In genomic region chr11:27473017-27473406, GRCh38 we compare ENCODE assay signal across 8 cellular contexts. TPM values are rescaled to one million over a fixed set of nuclear protein-coding genes. Genes with fewer than 3 reads are reported as not detected.
DNase-seq lines count a peak whose midpoint lies in the region; ATAC-seq and TF ChIP-seq lines count a peak whose summit lies in the region.

No MANE protein-coding gene starts in this region.

- H3K27me3 ChIP-seq in liver (ENCODE audit: control insufficient read depth in 4 of 4, insufficient read depth in 4 of 4, low read length in 3 of 4) (no peaks in the 10 kb centered on the region), thoracic aorta (replicated peaks; ENCODE audit: insufficient read depth) (no peaks in the 10 kb centered on the region)

- WGBS in liver, result 4% methylated on average over 9 of the region's 9 CpGs

- H3K4me1 Mint-ChIP-seq in activated CD4-positive, alpha-beta T cell treated with anti-CD3 and anti-CD28 coated beads for 36 hours, result peaks cover 16% of the 10 kb centered on the region
- peaks cover 37% of the 10 kb centered on the region for H3K4me1 Mint-ChIP-seq in brain

- no peak for TF ChIP-seq RAD21 in liver (IDR thresholded peaks at IDR 0.05)

- no peaks in the 10 kb centered on the region for H3K36me3 Mint-ChIP-seq in activated CD4-positive, alpha-beta T cell treated with anti-CD3 and anti-CD28 coated beads for 36 hours (ENCODE audit: low read depth)
- H3K36me3 Mint-ChIP-seq in brain, result no peaks in the 10 kb centered on the region

- CTCF ChIA-PET in activated CD4-positive, alpha-beta T cell treated with anti-CD3 and anti-CD28 coated beads for 36 hours (lab: Charles Lee), result interaction anchor here (0.6 to 2.5 kb wide), 4 partner anchors 12 to 289 kb away, joined by 4 to 15 read pairs (median 4); no protein-coding TSS in a partner anchor
- CTCF ChIA-PET in GM10248 (lab: Yijun Ruan, JAX), result interaction anchor here (1.5 to 5.8 kb wide), 3 partner anchors 10 to 26 kb away, joined by 3 to 42 read pairs (median 4); no protein-coding TSS in a partner anchor

- no peak overlapping the region for H3K27ac Mint-ChIP-seq in activated CD4-positive, alpha-beta T cell treated with anti-CD3 and anti-CD28 coated beads for 36 hours
- H3K27ac Mint-ChIP-seq in brain, result peak overlapping the region in 3 of 5 experiments; percentile 95 to 98 (median 96)

- DNase-seq in activated CD4-positive, alpha-beta T cell treated with anti-CD3 and anti-CD28 coated beads for 36 hours, result no peak
- no peak for DNase-seq in activated CD4-positive, alpha-beta T cell treated with anti-CD3 and anti-CD28 coated beads for 48 hours
- DNase-seq in thoracic aorta (ENCODE audit: low spot score) (no peak), GM10248 (ENCODE audit: extremely low spot score) (no peak), UCSD-AML1 (lab: John Stamatoyannopoulos, UW; ENCODE audit: unreplicated experiment) (no peak)
- DNase-seq in NK-92 treated with Interleukin-12 subunit alpha and Interleukin-12 subunit beta, amount 100 ng/mL, for 24 hours (lab: John Stamatoyannopoulos, UW), result no peak

- peak overlapping the region; percentile 89 for H3K4me3 Mint-ChIP-seq in activated CD4-positive, alpha-beta T cell treated with anti-CD3 and anti-CD28 coated beads for 36 hours
- peak overlapping the region; percentile 91 to 95 (median 92) for H3K4me3 Mint-ChIP-seq in brain

- H3K27ac ChIP-seq in liver (ENCODE audit: low read depth in 1 of 2, low read length in 2 of 2) (peak overlapping the region; percentile 58 to 92), thoracic aorta (peak overlapping the region in 1 of 2 donors; percentile 42)

- peaks cover 26% of the 10 kb centered on the region for H3K27me3 Mint-ChIP-seq in activated CD4-positive, alpha-beta T cell treated with anti-CD3 and anti-CD28 coated beads for 36 hours
- peaks cover 62% of the 10 kb centered on the region for H3K27me3 Mint-ChIP-seq in brain

- no peaks in the 10 kb centered on the region for H3K36me3 ChIP-seq in liver (ENCODE audit: control insufficient read depth in 4 of 4, insufficient read depth in 3 of 4, low read depth in 1 of 4, low read length in 3 of 4)
- H3K36me3 ChIP-seq in thoracic aorta, result no peaks in the 10 kb centered on the region

- no peaks in the 10 kb centered on the region for H3K9me3 Mint-ChIP-seq in activated CD4-positive, alpha-beta T cell treated with anti-CD3 and anti-CD28 coated beads for 36 hours (ENCODE audit: low read depth)
- peaks cover 0 to 5% (median 0%) of the 10 kb centered on the region in 5 experiments for H3K9me3 Mint-ChIP-seq in brain

- intact Hi-C loops in activated CD4-positive, alpha-beta T cell treated with anti-CD3 and anti-CD28 coated beads for 36 hours (cut with DNase I, micrococcal nuclease), result loop anchor here in 1 of 2 experiments (5.0 kb wide), 1 partner anchor 111 kb away; the partner anchor contains the start of gene CCDC34

- peak overlapping the region in 2 of 3 donors; percentile 39 to 96 for H3K4me3 ChIP-seq in liver (ENCODE audit: low read depth in 1 of 3, low read length in 3 of 3)
- peak overlapping the region; percentile 85 for H3K4me3 ChIP-seq in thoracic aorta

- peak overlapping the region in 1 of 2 donors; percentile 83 for H3K9ac ChIP-seq in liver (ENCODE audit: low read depth in 1 of 2, low read length in 2 of 2)

- no peaks in the 10 kb centered on the region for H3K9me3 ChIP-seq in liver (ENCODE audit: control insufficient read depth in 4 of 4, low read length in 3 of 4)
- no peaks in the 10 kb centered on the region for H3K9me3 ChIP-seq in thoracic aorta

- POLR2A ChIA-PET in activated CD4-positive, alpha-beta T cell treated with anti-CD3 and anti-CD28 coated beads for 36 hours (lab: Charles Lee), result interaction anchor here (0.6 kb wide), 1 partner anchor 61 kb away, joined by 3 read pairs; no protein-coding TSS in a partner anchor
- POLR2A ChIA-PET in GM10248 (lab: Yijun Ruan, JAX), result no interaction called here

- H3K4me1 ChIP-seq in liver (ENCODE audit: control insufficient read depth in 4 of 4, insufficient read depth in 4 of 4, low read length in 3 of 4) (peaks cover 2 to 36% (median 26%) of the 10 kb centered on the region in 4 donors), thoracic aorta (ENCODE audit: control insufficient read depth in 1 of 2, low read depth in 2 of 2) (peaks cover 18 to 31% of the 10 kb centered on the region in 2 donors)

- no peak for ATAC-seq in activated CD4-positive, alpha-beta T cell treated with anti-CD3 and anti-CD28 coated beads for 36 hours
- ATAC-seq in thoracic aorta (ENCODE audit: insufficient number of reproducible peaks, low FRiP score, low read depth), result no peak

- TF ChIP-seq CTCF in brain (conservative IDR thresholded peaks at IDR 0.05) (no peak), liver (IDR thresholded peaks at IDR 0.05; ENCODE audit: low read depth, low read length, missing input control) (no peak), thoracic aorta (IDR thresholded peaks at IDR 0.05) (no peak), GM10248 (IDR thresholded peaks at IDR 0.05; ENCODE audit: control extremely low read depth, extremely low read depth, low read depth, missing control alignments) (no peak)

TF ChIP-seq in liver, 16 proteins besides CTCF, POLR2A, EP300 and RAD21:
- TF ChIP-seq TAF1 (conservative IDR thresholded peaks at IDR 0.05) (no peak), MAX (IDR thresholded peaks at IDR 0.05) (no peak), YY1 (IDR thresholded peaks at IDR 0.05) (peak; percentile 12), HNF4A (conservative IDR thresholded peaks at IDR 0.05) (no peak), HNF4G (IDR thresholded peaks at IDR 0.05) (no peak), ATF3 (IDR thresholded peaks at IDR 0.05) (no peak), FOXA2 (IDR thresholded peaks at IDR 0.05) (no peak), RXRA (IDR thresholded peaks at IDR 0.05) (peak in 1 of 2 donors; percentile 14), REST (IDR thresholded peaks at IDR 0.05) (no peak), FOXA1 (IDR thresholded peaks at IDR 0.05) (no peak), EGR1 (IDR thresholded peaks at IDR 0.05; ENCODE audit: low read depth in 2 of 2) (no peak), SP1 (IDR thresholded peaks at IDR 0.05) (peak; percentile 4), JUND (IDR thresholded peaks at IDR 0.05) (no peak), NR2F2 (IDR thresholded peaks at IDR 0.05) (no peak), GABPA (IDR thresholded peaks at IDR 0.05 in 1 of 2, conservative IDR thresholded peaks at IDR 0.05 in 1 of 2) (no peak), ZBTB33 (IDR thresholded peaks at IDR 0.05) (no peak)

RNA-seq across cellular contexts. Expression of gene LGR4, which starts 0.4 kb away (rescaled TPM):
- total RNA-seq in activated CD4-positive, alpha-beta T cell treated with anti-CD3 and anti-CD28 coated beads for 36 hours, result under 1 TPM; 0.19 to 0.21 TPM
- polyA plus RNA-seq in brain (ENCODE audit: insufficient read depth, low read depth, low replicate concordance) (6.3 TPM), liver (10 to 100 TPM; 13.7 to 20.4 TPM)
- total RNA-seq in liver (10 to 100 TPM; 64.7 to 95.3 TPM), thoracic aorta (10 to 100 TPM; 26.4 to 48.6 TPM)

RNA-seq across cellular contexts. Expression of gene LIN7C, which starts 33.6 kb away (rescaled TPM):
- 10 to 100 TPM; 16.1 to 19.2 TPM for total RNA-seq in activated CD4-positive, alpha-beta T cell treated with anti-CD3 and anti-CD28 coated beads for 36 hours
- polyA plus RNA-seq in brain (ENCODE audit: insufficient read depth, low read depth, low replicate concordance) (2.5 TPM), liver (10 to 100 TPM in 1 of 2 donors, 1 to 10 TPM in 1; 5.2 to 14.0 TPM)
- total RNA-seq in liver (10 to 100 TPM; 37.7 to 43.7 TPM), thoracic aorta (10 to 100 TPM; 26.9 to 51.3 TPM)

Comparison
In these comparisons a context has a peak if more than half of its experiments do, and no peak if none do; other contexts are left out.
1. RNA of gene LGR4, which starts 0.4 kb away (total RNA-seq): 64.7 to 95.3 TPM in liver and 26.4 to 48.6 TPM in thoracic aorta; 0.19 to 0.21 TPM in activated CD4-positive, alpha-beta T cell treated with anti-CD3 and anti-CD28 coated beads for 36 hours; every median in the first group is over 10 times any median in the second.